Comparison of ENCODE assay signal across 23 cellular contexts in the genomic region with DNA sequence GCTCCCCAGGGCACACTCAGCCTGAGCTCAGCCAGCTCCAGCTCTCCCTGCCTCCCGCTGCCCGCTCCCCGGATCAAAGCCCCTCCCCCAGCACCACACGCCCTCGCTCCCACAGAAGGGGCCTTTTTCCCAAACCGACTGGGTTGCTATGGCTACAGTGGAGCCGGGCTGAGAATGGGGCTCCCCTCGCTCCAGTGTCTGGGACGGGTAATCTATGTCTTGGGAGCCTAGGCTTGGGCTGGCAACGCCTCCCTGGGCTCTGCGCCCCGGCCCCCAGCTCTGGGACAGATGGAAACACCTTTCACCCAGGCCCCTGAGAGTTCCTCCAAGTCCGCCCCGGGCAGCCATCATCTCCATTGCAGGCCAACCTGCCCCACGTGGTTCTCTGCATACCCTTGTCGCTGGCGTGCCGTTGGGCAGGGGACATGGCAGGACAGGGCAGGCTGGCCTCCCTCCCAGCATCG. TPM values are rescaled to one million over a fixed set of nuclear protein-coding genes. Genes with fewer than 3 reads are reported as not detected.
DNase-seq lines count a peak whose midpoint lies in the region; TF ChIP-seq lines count a peak whose summit lies in the region.
"Had no signal": no experiment of that assay in that cellular context is flagged by ENCODE, and none has a peak within 500 bp of the region (broad histone marks: within the 10 kb centered on the region; RNA-seq: fewer than 3 reads in every experiment).

No MANE protein-coding gene starts in this region.

- H3K27me3 ChIP-seq in dorsolateral prefrontal cortex (no peaks in the 10 kb centered on the region), Caco-2 (replicated peaks; ENCODE audit: control insufficient read depth, insufficient read depth, low read length) (no peaks in the 10 kb centered on the region)
- H3K27me3 ChIP-seq: BLaER1 treated with 17β-estradiol and CSF1 and Interleukin-3, amounts not matched to agents 10 nM and 100 nM; breast epithelium; thyroid gland had no signal

- DNase-seq in RWPE1 (ENCODE audit: low spot score), result no peak
- DNase-seq in dorsolateral prefrontal cortex, result peak in 7 of 10 donors; percentile 55 to 78 (median 68)
- DNase-seq in midbrain (lab: John Stamatoyannopoulos, UW), result peak; percentile 82
- peak; percentile 36 for DNase-seq in superior temporal gyrus (ENCODE audit: extremely low spot score)
- DNase-seq in germinal center (ENCODE audit: low spot score), result no peak
- DNase-seq in T1000 (lab: John Stamatoyannopoulos, UW), result no peak
- DNase-seq in Caco-2, result no peak
- DNase-seq: activated CD8-positive, alpha-beta T cell treated with anti-CD3 and anti-CD28 coated beads for 36 hours; activated naive CD4-positive, alpha-beta T cell treated with anti-CD3 and anti-CD28 coated beads, Interleukin-2, amount 50 U/mL, for 16 hours; HFFc6; islet precursor cell; natural killer cell; NCI-H1092; NCI-H1694; NCI-H82; retina; small intestine; stimulated activated naive B cell treated with anti-CD40 and anti-IgM and Interleukin-4, amounts not matched to agents 10 μg/mL and 1 μg/mL and 100 μg/mL, for 72 hours; thyroid gland had no signal

- no peak overlapping the region for H3K4me3 Mint-ChIP-seq in Caco-2 (ENCODE audit: unreplicated experiment)
- H3K4me3 Mint-ChIP-seq: activated CD8-positive, alpha-beta T cell treated with anti-CD3 and anti-CD28 coated beads for 36 hours; GM23338; HFFc6; natural killer cell; stimulated activated naive B cell treated with anti-CD40 and anti-IgM and Interleukin-4, amounts not matched to agents 10 μg/mL and 1 μg/mL and 100 μg/mL, for 72 hours had no signal

- no peaks in the 10 kb centered on the region for H3K36me3 Mint-ChIP-seq in Caco-2 (ENCODE audit: insufficient read depth, unreplicated experiment)
- H3K36me3 Mint-ChIP-seq: natural killer cell had no signal

- TF ChIP-seq CTCF in RWPE1 (conservative IDR thresholded peaks at IDR 0.05; ENCODE audit: low read depth) (no peak), dorsolateral prefrontal cortex (IDR thresholded peaks at IDR 0.05 in 54 of 56, conservative IDR thresholded peaks at IDR 0.05 in 2 of 56; ENCODE audit: low read depth in 1 of 56, partially characterized antibody in 56 of 56) (no peak), Caco-2 (IDR thresholded peaks at IDR 0.05; ENCODE audit: insufficient read depth in 1 of 2, low read depth in 1 of 2, low read length in 1 of 2, severe bottlenecking in 1 of 2, unreplicated experiment in 1 of 2) (no peak)

- no peak overlapping the region for H3K27ac Mint-ChIP-seq in Caco-2 (ENCODE audit: unreplicated experiment)
- H3K27ac Mint-ChIP-seq: activated CD8-positive, alpha-beta T cell treated with anti-CD3 and anti-CD28 coated beads for 36 hours; activated T-helper 2 cell treated with anti-CD3 and anti-CD28 coated beads, Interferon-gamma antibody, Interleukin-2, Interleukin-4, amounts not matched to agents 10 μg/mL and 5 μg/mL and 100 μg/mL, durations not matched to agents 14 hours and 24 hours and 36 hours; GM23338; HFFc6; natural killer cell; stimulated activated naive B cell treated with anti-CD40 and anti-IgM and Interleukin-4, amounts not matched to agents 10 μg/mL and 1 μg/mL and 100 μg/mL, for 72 hours had no signal

- H3K4me3 ChIP-seq in dorsolateral prefrontal cortex (no peak overlapping the region), Caco-2 (ENCODE audit: low read depth, low read length) (no peak overlapping the region)
- H3K4me3 ChIP-seq: BLaER1 treated with 17β-estradiol and CSF1 and Interleukin-3, amounts not matched to agents 10 nM and 100 nM; breast epithelium; GM23338; thyroid gland had no signal

- no peaks in the 10 kb centered on the region for H3K36me3 ChIP-seq in Caco-2 (ENCODE audit: control insufficient read depth, insufficient read depth, low read length)
- H3K36me3 ChIP-seq: breast epithelium had no signal

- H3K9me3 Mint-ChIP-seq in Caco-2 (ENCODE audit: unreplicated experiment), result no peaks in the 10 kb centered on the region
- H3K9me3 Mint-ChIP-seq: activated CD8-positive, alpha-beta T cell treated with anti-CD3 and anti-CD28 coated beads for 36 hours; activated T-helper 2 cell treated with anti-CD3 and anti-CD28 coated beads, Interferon-gamma antibody, Interleukin-2, Interleukin-4, amounts not matched to agents 10 μg/mL and 5 μg/mL and 100 μg/mL, durations not matched to agents 14 hours and 24 hours and 36 hours; GM23338; HFFc6; natural killer cell; stimulated activated naive B cell treated with anti-CD40 and anti-IgM and Interleukin-4, amounts not matched to agents 10 μg/mL and 1 μg/mL and 100 μg/mL, for 72 hours had no signal

- CTCF ChIA-PET in RWPE1 (lab: Yijun Ruan, JAX) (interaction anchor here (0.6 kb wide), 1 partner anchor 136 kb away, joined by 3 read pairs; no protein-coding TSS in a partner anchor), Caco-2 (lab: Charles Lee) (no interaction called here)

- no peaks in the 10 kb centered on the region for H3K27me3 Mint-ChIP-seq in Caco-2 (ENCODE audit: insufficient read depth, unreplicated experiment)
- H3K27me3 Mint-ChIP-seq: activated CD8-positive, alpha-beta T cell treated with anti-CD3 and anti-CD28 coated beads for 36 hours; stimulated activated naive B cell treated with anti-CD40 and anti-IgM and Interleukin-4, amounts not matched to agents 10 μg/mL and 1 μg/mL and 100 μg/mL, for 72 hours had no signal

- POLR2A ChIA-PET in RWPE1 (lab: Yijun Ruan, JAX; ENCODE audit: low non-redundant PET) (interaction anchor here (0.6 kb wide), 1 partner anchor 108 kb away, joined by 3 read pairs; no protein-coding TSS in a partner anchor), Caco-2 (lab: Charles Lee) (interaction anchor here (0.5 kb wide), 1 partner anchor 17 kb away, joined by 3 read pairs; no protein-coding TSS in a partner anchor)

- H3K27ac ChIP-seq in RWPE1 (peak overlapping the region; percentile 40), dorsolateral prefrontal cortex (peak overlapping the region in 52 of 59 donors; percentile 0 to 98 (median 69))
- H3K27ac ChIP-seq: BLaER1 treated with 17β-estradiol and CSF1 and Interleukin-3, amounts not matched to agents 10 nM and 100 nM; thyroid gland had no signal

- peaks cover 23% of the 10 kb centered on the region for H3K4me1 ChIP-seq in Caco-2
- H3K4me1 ChIP-seq: breast epithelium had no signal

- no peaks in the 10 kb centered on the region for H3K9me3 ChIP-seq in Caco-2
- H3K9me3 ChIP-seq: BLaER1 treated with 17β-estradiol and CSF1 and Interleukin-3, amounts not matched to agents 10 nM and 100 nM; breast epithelium; thyroid gland had no signal

- no peaks in the 10 kb centered on the region for H3K4me1 Mint-ChIP-seq in Caco-2 (ENCODE audit: low read depth, unreplicated experiment)
- H3K4me1 Mint-ChIP-seq: GM23338; natural killer cell; stimulated activated naive B cell treated with anti-CD40 and anti-IgM and Interleukin-4, amounts not matched to agents 10 μg/mL and 1 μg/mL and 100 μg/mL, for 72 hours had no signal

- BruUV-seq in Caco-2 (replicated peaks; lab: Mats Ljungman, UMichigan), result no TSS peak

- intact Hi-C loops in dorsolateral prefrontal cortex (cut with DNase I) (no loop called here), Caco-2 (cut with micrococcal nuclease; ENCODE audit: unreplicated experiment) (no loop called here)

RNA-seq across cellular contexts. Expression of a gene that starts 29.6 kb away (rescaled TPM):
- total RNA-seq in dorsolateral prefrontal cortex, result 10 to 100 TPM; 24.0 to 92.1 (median 38.8) TPM
- 5.5 and 6.3 TPM in 2 replicates for total RNA-seq in Caco-2 (2022)

RNA-seq across cellular contexts. Expression of a gene that starts 33.4 kb away (rescaled TPM):
- total RNA-seq in dorsolateral prefrontal cortex (10 to 100 TPM; 52.6 to 89.0 (median 68.2) TPM), Caco-2 (2022) (76.4 and 81.3 TPM in 2 replicates)

Comparison
In these comparisons a context has a peak if more than half of its experiments do, and no peak if none do; other contexts are left out.
1. DNase-seq: peak in dorsolateral prefrontal cortex (7 of 10), midbrain (single experiment) and superior temporal gyrus (single experiment); none in RWPE1 (single experiment), germinal center (single experiment), T1000 (single experiment) and Caco-2 (0 of 2).